ENCODE assay signal across 8 cellular contexts in genomic region chr10:27998178-27998953, GRCh38. TPM values are rescaled to one million over a fixed set of nuclear protein-coding genes. Genes with fewer than 3 reads are reported as not detected.
DNase-seq lines count a peak whose midpoint lies in the region; ATAC-seq and TF ChIP-seq lines count a peak whose summit lies in the region.

No MANE protein-coding gene starts in this region.

- no peak overlapping the region for H2AK5ac ChIP-seq in IMR-90 (ENCODE audit: low read depth, low read length)

- H3K27ac ChIP-seq in CD4-positive, alpha-beta memory T cell (ENCODE audit: low read depth, low read length) = no peak overlapping the region
- peak overlapping the region; percentile 67 for H3K27ac ChIP-seq in IMR-90 (ENCODE audit: insufficient read depth, low read length)
- H3K27ac ChIP-seq in neutrophil = no peak overlapping the region

- 1% methylated on average over 31 of the region's 62 CpGs; no CpG with 5 or more reads in 1 of the 2 experiments for WGBS in IMR-90 (ENCODE audit: extremely low coverage in 2 of 2, insufficient read length in 1 of 2), 2 experiments

- H4K91ac ChIP-seq in IMR-90 (ENCODE audit: insufficient read depth, low read depth, low read length) = peak overlapping the region; percentile 74

- H3K14ac ChIP-seq in IMR-90 (replicated peaks; ENCODE audit: low read depth, low read length) = peak overlapping the region; percentile 58

- no peaks in the 10 kb centered on the region for H3K36me3 Mint-ChIP-seq in CD4-positive, alpha-beta memory T cell
- peaks cover 1 to 2% of the 10 kb centered on the region in 2 donors for H3K36me3 Mint-ChIP-seq in activated T-cell treated with anti-CD3 and anti-CD28 coated beads, Interleukin-2, amount 50 U/mL, for 72 hours (ENCODE audit: insufficient read depth in 2 of 2)
- H3K36me3 Mint-ChIP-seq in glutamatergic neuron (ENCODE audit: unreplicated experiment) = no peaks in the 10 kb centered on the region

- TF ChIP-seq CTCF in IMR-90 (conservative IDR thresholded peaks at IDR 0.05; ENCODE audit: low read depth, low read length) (no peak), glutamatergic neuron (IDR thresholded peaks at IDR 0.05; ENCODE audit: partially characterized antibody, unreplicated experiment) (no peak), neutrophil (IDR thresholded peaks at IDR 0.05) (no peak), GM10266 (IDR thresholded peaks at IDR 0.05; ENCODE audit: control insufficient read depth, insufficient read depth, low read depth, missing control alignments) (no peak)

- H2AFZ ChIP-seq in IMR-90 (replicated peaks; ENCODE audit: low read length, poor library complexity) = peak overlapping the region; percentile 96

- H3K4me3 Mint-ChIP-seq in CD4-positive, alpha-beta memory T cell = peak overlapping the region; percentile 83 to 94 (median 88)
- H3K4me3 Mint-ChIP-seq in activated T-cell treated with anti-CD3 and anti-CD28 coated beads, Interleukin-2, amount 50 U/mL, for 72 hours = peak overlapping the region; percentile 88 to 95
- H3K4me3 Mint-ChIP-seq in glutamatergic neuron (ENCODE audit: unreplicated experiment) = peak overlapping the region; percentile 82

- no TSS peak for BruUV-seq in IMR-90 (replicated peaks; lab: Mats Ljungman, UMichigan)

- H4K5ac ChIP-seq in IMR-90 (ENCODE audit: low read depth, low read length) = peak overlapping the region; percentile 62

- H3K56ac ChIP-seq in IMR-90 (ENCODE audit: extremely low read depth, insufficient read depth, low read length) = peak overlapping the region; percentile 27; the same call in 1 of the 2 replicates

- no peak for TF ChIP-seq POLR2A in IMR-90 (IDR thresholded peaks at IDR 0.05; ENCODE audit: low read depth, low read length)

- DNase-seq in CD4-positive, alpha-beta memory T cell = peak in 4 of 5 donors; percentile 1 to 23 (median 11)
- peak; percentile 26 for DNase-seq in IMR-90
- peak; percentile 34 to 41 for DNase-seq in activated T-cell treated with anti-CD3 and anti-CD28 coated beads, Interleukin-2, amount 50 U/mL, for 72 hours
- peak; percentile 50 for DNase-seq in glutamatergic neuron
- no peak for DNase-seq in GM10266 (ENCODE audit: extremely low spot score)

- H3K9ac ChIP-seq in IMR-90 (ENCODE audit: low read depth, low read length) = peak overlapping the region; percentile 66

- ATAC-seq in IMR-90 (ENCODE audit: low read depth) = peak; percentile 89
- ATAC-seq in activated T-cell treated with anti-CD3 and anti-CD28 coated beads, Interleukin-2, amount 50 U/mL, for 72 hours (replicated peaks in 1 of 2) = peak; percentile 90 to 91
- ATAC-seq in HG03045 (IDR thresholded peaks at IDR 0.05; ENCODE audit: unreplicated experiment) = no peak
- no peak for ATAC-seq in GM21447 (IDR thresholded peaks at IDR 0.05; ENCODE audit: unreplicated experiment)

- no peaks in the 10 kb centered on the region for H3K9me1 ChIP-seq in IMR-90 (ENCODE audit: insufficient read depth, low read length)

- peak overlapping the region in 1 of 2 donors; percentile 29 for H3K4me3 ChIP-seq in CD4-positive, alpha-beta memory T cell (ENCODE audit: low read length in 2 of 2)
- H3K4me3 ChIP-seq in IMR-90 (ENCODE audit: insufficient read depth, low read depth, low read length) (peak overlapping the region; percentile 83), neutrophil (ENCODE audit: low read depth in 1 of 2, low read length in 1 of 2) (peak overlapping the region; percentile 12 to 53)

- dilution Hi-C loops in IMR-90 (cut with HindIII; ENCODE audit: low sequenced_read_pairs, unreplicated experiment) = no loop called here

- POLR2A ChIA-PET in CD4-positive, alpha-beta memory T cell (lab: Charles Lee; ENCODE audit: partially characterized antibody) = no interaction called here
- POLR2A ChIA-PET in IMR-90 (lab: Charles Lee; ENCODE audit: unreplicated experiment) = no interaction called here

- H3K18ac ChIP-seq in IMR-90 (ENCODE audit: low read depth, low read length) = peak overlapping the region; percentile 17

- H3K4me1 ChIP-seq in CD4-positive, alpha-beta memory T cell (ENCODE audit: insufficient read depth, low read length) = no peaks in the 10 kb centered on the region
- H3K4me1 ChIP-seq in IMR-90 (ENCODE audit: control insufficient read depth, insufficient read depth, low read length) (peaks cover 1% of the 10 kb centered on the region; the same call in 1 of the 2 replicates), neutrophil (ENCODE audit: control insufficient read depth in 1 of 2, insufficient read depth in 1 of 2, low read depth in 1 of 2, low read length in 1 of 2) (peaks cover 14 to 15% of the 10 kb centered on the region in 2 experiments)

- peak overlapping the region; percentile 64 to 65 for H4K8ac ChIP-seq in IMR-90 (ENCODE audit: low read depth in 2 of 2, low read length in 2 of 2)

- peak overlapping the region; percentile 57; the same call in 1 of the 2 replicates for H2BK20ac ChIP-seq in IMR-90 (ENCODE audit: low read depth, low read length)

- H4K20me1 ChIP-seq in IMR-90 (ENCODE audit: insufficient read depth, low read length) = no peaks in the 10 kb centered on the region

- H3K27me3 ChIP-seq in CD4-positive, alpha-beta memory T cell (ENCODE audit: insufficient read depth, low read length) = peaks cover 18% of the 10 kb centered on the region
- H3K27me3 ChIP-seq in IMR-90 (ENCODE audit: control insufficient read depth, insufficient read depth, low read length) = no peaks in the 10 kb centered on the region
- peaks cover 44% of the 10 kb centered on the region for H3K27me3 ChIP-seq in neutrophil

- H3K27ac Mint-ChIP-seq in CD4-positive, alpha-beta memory T cell = peak overlapping the region in 1 of 7 donors; percentile 82
- peak overlapping the region; percentile 25 for H3K27ac Mint-ChIP-seq in activated T-cell treated with anti-CD3 and anti-CD28 coated beads, Interleukin-2, amount 50 U/mL, for 72 hours
- H3K27ac Mint-ChIP-seq in glutamatergic neuron (ENCODE audit: unreplicated experiment) = no peak overlapping the region

- peaks cover 7 to 16% (median 12%) of the 10 kb centered on the region in 4 donors for H3K4me1 Mint-ChIP-seq in CD4-positive, alpha-beta memory T cell
- peaks cover 13% of the 10 kb centered on the region for H3K4me1 Mint-ChIP-seq in activated T-cell treated with anti-CD3 and anti-CD28 coated beads, Interleukin-2, amount 50 U/mL, for 72 hours (ENCODE audit: low read depth)
- peaks cover 3% of the 10 kb centered on the region for H3K4me1 Mint-ChIP-seq in glutamatergic neuron (ENCODE audit: low read depth, unreplicated experiment)

- peaks cover 32 to 52% of the 10 kb centered on the region in 2 donors for H3K27me3 Mint-ChIP-seq in CD4-positive, alpha-beta memory T cell
- peaks cover 67% of the 10 kb centered on the region for H3K27me3 Mint-ChIP-seq in activated T-cell treated with anti-CD3 and anti-CD28 coated beads, Interleukin-2, amount 50 U/mL, for 72 hours (ENCODE audit: low read depth)
- peaks cover 3% of the 10 kb centered on the region for H3K27me3 Mint-ChIP-seq in glutamatergic neuron (ENCODE audit: unreplicated experiment)

- H3K79me1 ChIP-seq in IMR-90 (ENCODE audit: low read depth in 1 of 2, low read length in 2 of 2) = no peaks in the 10 kb centered on the region

- H2AK9ac ChIP-seq in IMR-90 (replicated peaks; ENCODE audit: low read depth, low read length, poor library complexity) = peak overlapping the region; percentile 33

- H3K9me3 ChIP-seq in CD4-positive, alpha-beta memory T cell (ENCODE audit: control insufficient read depth in 1 of 2, low read length in 2 of 2) = no peaks in the 10 kb centered on the region
- H3K9me3 ChIP-seq in IMR-90 (ENCODE audit: control insufficient read depth, insufficient read depth, low read length) (no peaks in the 10 kb centered on the region), neutrophil (no peaks in the 10 kb centered on the region)

- intact Hi-C loops in CD4-positive, alpha-beta memory T cell (cut with micrococcal nuclease) = no loop called here
- intact Hi-C loops in IMR-90 (cut with micrococcal nuclease) = loop anchor here (5.0 kb wide), 4 partner anchors 49 to 251 kb away; partner anchors contain the start of gene MKX

- peak overlapping the region; percentile 65 for H3K23ac ChIP-seq in IMR-90 (ENCODE audit: low read depth, low read length)

- H2BK120ac ChIP-seq in IMR-90 (ENCODE audit: low read depth, low read length) = peak overlapping the region; percentile 75

- CTCF ChIA-PET in CD4-positive, alpha-beta memory T cell (lab: Charles Lee; ENCODE audit: partially characterized antibody) = no interaction called here
- CTCF ChIA-PET in IMR-90 (lab: Yijun Ruan, JAX) = interaction anchor here (0.5 to 0.6 kb wide), 2 partner anchors 238 to 245 kb away, joined by 3 read pairs; no protein-coding TSS in a partner anchor

- TF ChIP-seq RAD21 in IMR-90 (IDR thresholded peaks at IDR 0.05; ENCODE audit: low read length) = no peak

- H3K9me3 Mint-ChIP-seq in CD4-positive, alpha-beta memory T cell = peaks cover 0 to 2% (median 0%) of the 10 kb centered on the region in 8 donors
- no peaks in the 10 kb centered on the region for H3K9me3 Mint-ChIP-seq in activated T-cell treated with anti-CD3 and anti-CD28 coated beads, Interleukin-2, amount 50 U/mL, for 72 hours
- no peaks in the 10 kb centered on the region for H3K9me3 Mint-ChIP-seq in glutamatergic neuron (ENCODE audit: unreplicated experiment)

- no peaks in the 10 kb centered on the region for H3K36me3 ChIP-seq in CD4-positive, alpha-beta memory T cell (ENCODE audit: insufficient read depth, low read length)
- H3K36me3 ChIP-seq in IMR-90 (ENCODE audit: control insufficient read depth, insufficient read depth, low read length) (no peaks in the 10 kb centered on the region), neutrophil (no peaks in the 10 kb centered on the region)

- peak overlapping the region; percentile 78 for H3K4me2 ChIP-seq in IMR-90 (ENCODE audit: low read depth, low read length)

- peak overlapping the region; percentile 29 for H2BK5ac ChIP-seq in IMR-90 (ENCODE audit: low read depth, low read length, poor library complexity, severe bottlenecking)

- peak overlapping the region; percentile 59; the same call in 1 of the 3 replicates for H2BK15ac ChIP-seq in IMR-90 (ENCODE audit: low read depth, low read length)

- peak overlapping the region; percentile 69; the same call in 1 of the 2 replicates for H3K4ac ChIP-seq in IMR-90 (ENCODE audit: low read depth, low read length)

- in situ Hi-C loops in IMR-90 (cut with MboI; ENCODE audit: low sequenced_read_pairs) = no loop called here

RNA-seq across cellular contexts. Expression of gene ODAD2, which starts 0.5 kb away (rescaled TPM):
- total RNA-seq in CD4-positive, alpha-beta memory T cell = under 1 TPM; 0.14 to 0.32 TPM
- polyA plus RNA-seq in CD4-positive, alpha-beta memory T cell = not detected
- 0.72 and 1.1 TPM in 2 replicates for total RNA-seq in IMR-90 (2012; rRNA removed)
- 0.42 and 0.53 TPM in 2 replicates for polyA plus RNA-seq in IMR-90 (2012; rRNA removed)
- 0.08 and 0.13 TPM in 2 replicates for polyA plus RNA-seq in IMR-90 (2012; cell fraction: cytosol; rRNA removed)
- polyA plus RNA-seq in IMR-90 (2012; cell fraction: nucleus; rRNA removed; ENCODE audit: low replicate concordance) = 0.05 and 0.60 TPM in 2 replicates
- under 1 TPM in 1 of 2 donors, not detected in 1; 0.10 TPM for total RNA-seq in activated T-cell treated with anti-CD3 and anti-CD28 coated beads, Interleukin-2, amount 50 U/mL, for 72 hours
- total RNA-seq in glutamatergic neuron (ENCODE audit: unreplicated experiment) = not detected

Comparison
In these comparisons a context has a peak if more than half of its experiments do, and no peak if none do; other contexts are left out.
1. ATAC-seq: peak in IMR-90 (single experiment) and activated T-cell treated with anti-CD3 and anti-CD28 coated beads, Interleukin-2, amount 50 U/mL, for 72 hours (2 of 2); none in HG03045 (single experiment) and GM21447 (single experiment).
2. Peak in every context shown above with its lines, with median percentiles within 50 percentile points of each other: H3K4me3 Mint-ChIP-seq.